ENCODE assay signal across 22 cellular contexts in the genomic region with DNA sequence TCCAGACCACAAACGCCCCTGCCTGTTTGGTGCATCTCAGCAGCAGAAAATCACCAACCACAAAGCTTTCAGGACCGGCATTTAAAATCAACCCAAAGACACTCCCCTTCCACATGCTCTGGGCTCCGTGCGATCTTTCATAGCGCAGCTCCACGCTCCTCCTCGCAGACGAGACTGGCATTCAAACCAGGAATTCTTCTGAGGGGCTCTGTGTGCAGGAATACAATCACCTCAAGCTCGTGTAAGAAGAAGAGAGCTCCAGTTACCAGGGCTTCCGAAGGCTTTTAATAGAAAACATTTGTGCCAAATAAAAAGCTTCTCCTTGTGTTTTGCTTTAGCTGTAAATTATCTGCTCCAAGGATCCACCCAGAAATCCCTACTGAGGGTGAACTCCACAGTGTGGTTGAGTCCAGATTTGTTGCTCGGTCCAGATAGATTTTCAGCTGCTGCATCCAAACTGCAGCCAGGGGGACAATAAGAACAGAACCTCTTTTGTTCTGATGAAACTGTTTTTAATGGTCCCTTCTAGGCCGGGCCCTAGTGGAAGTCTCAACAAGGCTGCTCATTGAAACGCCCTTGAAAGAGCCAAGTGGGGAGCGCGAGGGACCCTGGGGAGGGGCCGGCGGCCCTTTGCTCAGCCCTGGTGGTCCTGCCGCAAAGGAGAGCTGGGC. TPM values are rescaled to one million over a fixed set of nuclear protein-coding genes. Genes with fewer than 3 reads are reported as not detected.
A peak's percentile ranks its signal among the peaks of the same experiment; 100 is the strongest.
DNase-seq lines count a peak whose midpoint lies in the region; ATAC-seq and TF ChIP-seq lines count a peak whose summit lies in the region.
"Had no signal": no experiment of that assay in that cellular context is flagged by ENCODE, and none has a peak within 500 bp of the region (broad histone marks: within the 10 kb centered on the region; RNA-seq: fewer than 3 reads in every experiment).

No MANE protein-coding gene starts in this region.

- intact Hi-C loops in CD4-positive, alpha-beta memory T cell (cut with micrococcal nuclease) = no loop called here

- H3K36me3 ChIP-seq in BLaER1 (no peaks in the 10 kb centered on the region), SJCRH30 (no peaks in the 10 kb centered on the region), neural progenitor cell (no peaks in the 10 kb centered on the region)
- no peaks in the 10 kb centered on the region for H3K36me3 ChIP-seq in CD4-positive, alpha-beta memory T cell (ENCODE audit: insufficient read depth, low read length)
- H3K36me3 ChIP-seq: transverse colon had no signal

- H3K9ac ChIP-seq in BLaER1 (no peak overlapping the region), neural progenitor cell (no peak overlapping the region)

- H3K79me2 ChIP-seq in neural progenitor cell (ENCODE audit: low read depth) = no peaks in the 10 kb centered on the region

- peaks cover 37% of the 10 kb centered on the region for H3K4me1 ChIP-seq in BLaER1
- H3K4me1 ChIP-seq in SJCRH30 = peaks cover 23% of the 10 kb centered on the region; the same call in 1 of the 2 replicates
- H3K4me1 ChIP-seq in neural progenitor cell = peaks cover 58% of the 10 kb centered on the region
- no peaks in the 10 kb centered on the region for H3K4me1 ChIP-seq in CD4-positive, alpha-beta memory T cell (ENCODE audit: insufficient read depth, low read length)

- no peak overlapping the region for H3K27ac ChIP-seq in BLaER1
- no peak overlapping the region for H3K27ac ChIP-seq in SJCRH30
- H3K27ac ChIP-seq in neural progenitor cell = peak overlapping the region; percentile 39
- H3K27ac ChIP-seq in CD4-positive, alpha-beta memory T cell (ENCODE audit: low read depth, low read length) = no peak overlapping the region
- H3K27ac ChIP-seq: transverse colon had no signal

- CTCF ChIA-PET in WTC11 (lab: Charles Lee) = interaction anchor here (0.8 to 2.5 kb wide), 8 partner anchors 8 to 193 kb away, joined by 3 to 10 read pairs (median 6); partner anchors contain the start of gene SPO11
- CTCF ChIA-PET in CD4-positive, alpha-beta memory T cell (lab: Charles Lee; ENCODE audit: partially characterized antibody) = no interaction called here
- CTCF ChIA-PET in activated CD4-positive, alpha-beta memory T cell treated with anti-CD3 and anti-CD28 coated beads, Interleukin-2, amount 10 ng/mL, durations not matched to agents 7 days and 5 days (lab: Charles Lee) = no interaction called here

- H3K27me3 ChIP-seq in BLaER1 (no peaks in the 10 kb centered on the region), SJCRH30 (peaks cover 48% of the 10 kb centered on the region), neural progenitor cell (no peaks in the 10 kb centered on the region)
- peaks cover 5% of the 10 kb centered on the region for H3K27me3 ChIP-seq in CD4-positive, alpha-beta memory T cell (ENCODE audit: insufficient read depth, low read length)
- H3K27me3 ChIP-seq: transverse colon had no signal

- H3K9me3 Mint-ChIP-seq in neural progenitor cell (no peaks in the 10 kb centered on the region), WTC11 (no peaks in the 10 kb centered on the region)
- H3K9me3 Mint-ChIP-seq in CD4-positive, alpha-beta memory T cell = peaks cover 0 to 2% (median 0%) of the 10 kb centered on the region in 8 donors
- H3K9me3 Mint-ChIP-seq in activated CD4-positive, alpha-beta memory T cell treated with anti-CD3 and anti-CD28 coated beads, Interleukin-2, amount 10 ng/mL, durations not matched to agents 7 days and 5 days = no peaks in the 10 kb centered on the region
- H3K9me3 Mint-ChIP-seq: activated CD4-positive, alpha-beta T cell treated with anti-CD3 and anti-CD28 coated beads, Interleukin-2, amount 10 ng/mL, durations not matched to agents 24 days and 14 days; activated naive CD8-positive, alpha-beta T cell treated with anti-CD3 and anti-CD28 coated beads for 36 hours; activated T-cell treated with anti-CD3 and anti-CD28 coated beads, Interleukin-2, amount 50 U/mL, for 24 hours; naive B cell had no signal

- H3K4me3 ChIP-seq in BLaER1 (no peak overlapping the region), SJCRH30 (peak overlapping the region; percentile 4), neural progenitor cell (no peak overlapping the region)
- no peak overlapping the region for H3K4me3 ChIP-seq in CD4-positive, alpha-beta memory T cell (ENCODE audit: low read length in 2 of 2)
- H3K4me3 ChIP-seq: transverse colon had no signal

- H3F3A ChIP-seq in neural progenitor cell (ENCODE audit: low read depth) = peaks cover 38% of the 10 kb centered on the region

- peak overlapping the region; percentile 79 for H3K4me3 Mint-ChIP-seq in neural progenitor cell
- no peak overlapping the region for H3K4me3 Mint-ChIP-seq in WTC11
- H3K4me3 Mint-ChIP-seq in CD4-positive, alpha-beta memory T cell = no peak overlapping the region
- H3K4me3 Mint-ChIP-seq in activated CD4-positive, alpha-beta memory T cell treated with anti-CD3 and anti-CD28 coated beads, Interleukin-2, amount 10 ng/mL, durations not matched to agents 7 days and 5 days = no peak overlapping the region
- H3K4me3 Mint-ChIP-seq: activated CD4-positive, alpha-beta T cell treated with anti-CD3 and anti-CD28 coated beads, Interleukin-2, amount 10 ng/mL, durations not matched to agents 24 days and 14 days; activated naive CD8-positive, alpha-beta T cell treated with anti-CD3 and anti-CD28 coated beads for 36 hours; activated T-cell treated with anti-CD3 and anti-CD28 coated beads, Interleukin-2, amount 50 U/mL, for 24 hours had no signal

- H4K20me1 ChIP-seq in BLaER1 (no peaks in the 10 kb centered on the region), neural progenitor cell (ENCODE audit: low read depth) (no peaks in the 10 kb centered on the region)

- no peaks in the 10 kb centered on the region for H3K9me3 ChIP-seq in BLaER1
- H3K9me3 ChIP-seq in SJCRH30 (replicated peaks) = no peaks in the 10 kb centered on the region
- no peaks in the 10 kb centered on the region for H3K9me3 ChIP-seq in neural progenitor cell (ENCODE audit: low read depth)
- H3K9me3 ChIP-seq in CD4-positive, alpha-beta memory T cell (ENCODE audit: control insufficient read depth in 1 of 2, low read length in 2 of 2) = no peaks in the 10 kb centered on the region
- H3K9me3 ChIP-seq: transverse colon had no signal

- peak; percentile 59 to 77 for DNase-seq in SJCRH30
- DNase-seq in globus pallidus (ENCODE audit: low spot score) = peak; percentile 88
- DNase-seq in neural progenitor cell (ENCODE audit: low spot score) = peak; percentile 66
- DNase-seq in WTC11 (ENCODE audit: low spot score) = no peak
- DNase-seq in CD4-positive, alpha-beta memory T cell = no peak
- DNase-seq in activated CD4-positive, alpha-beta memory T cell treated with anti-CD3 and anti-CD28 coated beads, Interleukin-2, amount 10 ng/mL, durations not matched to agents 7 days and 5 days = no peak
- no peak for DNase-seq in HUDEP-2 (lab: John Stamatoyannopoulos, UW; ENCODE audit: unreplicated experiment in 76 of 76)
- DNase-seq: activated CD4-positive, alpha-beta T cell treated with anti-CD3 and anti-CD28 coated beads, Interleukin-2, amount 10 ng/mL, durations not matched to agents 24 days and 14 days; activated naive CD8-positive, alpha-beta T cell treated with anti-CD3 and anti-CD28 coated beads for 36 hours; activated T-cell treated with anti-CD3 and anti-CD28 coated beads, Interleukin-2, amount 50 U/mL, for 24 hours; cerebellar nuclear complex; IMR-90; naive B cell; NCI-H1048; NCI-H2171; T1000; transverse colon had no signal

- peak overlapping the region; percentile 52 for H3K4me2 ChIP-seq in BLaER1
- H3K4me2 ChIP-seq in neural progenitor cell = peak overlapping the region; percentile 46

- H3K27me3 Mint-ChIP-seq in neural progenitor cell (ENCODE audit: insufficient read depth, low read depth) (peaks cover 22% of the 10 kb centered on the region), WTC11 (ENCODE audit: low read depth) (no peaks in the 10 kb centered on the region; the same call in 1 of the 2 replicates)
- peaks cover 29 to 30% of the 10 kb centered on the region in 2 donors for H3K27me3 Mint-ChIP-seq in CD4-positive, alpha-beta memory T cell
- H3K27me3 Mint-ChIP-seq in activated CD4-positive, alpha-beta memory T cell treated with anti-CD3 and anti-CD28 coated beads, Interleukin-2, amount 10 ng/mL, durations not matched to agents 7 days and 5 days = peaks cover 37% of the 10 kb centered on the region

- POLR2A ChIA-PET in WTC11 (lab: Charles Lee) = interaction anchor here (1.5 kb wide), 1 partner anchor 10 kb away, joined by 5 read pairs; no protein-coding TSS in a partner anchor
- POLR2A ChIA-PET in CD4-positive, alpha-beta memory T cell (lab: Charles Lee; ENCODE audit: partially characterized antibody) = no interaction called here
- POLR2A ChIA-PET in activated CD4-positive, alpha-beta memory T cell treated with anti-CD3 and anti-CD28 coated beads, Interleukin-2, amount 10 ng/mL, durations not matched to agents 7 days and 5 days (lab: Charles Lee) = no interaction called here

- no peak; the same call in 1 of the 2 replicates for ATAC-seq in WTC11
- ATAC-seq: left lobe of liver, Right ventricle myocardium inferior had no signal

- peak overlapping the region; percentile 60 for H2AFZ ChIP-seq in neural progenitor cell (replicated peaks)

- H3K36me3 Mint-ChIP-seq in neural progenitor cell = no peaks in the 10 kb centered on the region
- no peaks in the 10 kb centered on the region for H3K36me3 Mint-ChIP-seq in WTC11
- no peaks in the 10 kb centered on the region for H3K36me3 Mint-ChIP-seq in CD4-positive, alpha-beta memory T cell
- no peaks in the 10 kb centered on the region for H3K36me3 Mint-ChIP-seq in activated CD4-positive, alpha-beta memory T cell treated with anti-CD3 and anti-CD28 coated beads, Interleukin-2, amount 10 ng/mL, durations not matched to agents 7 days and 5 days (ENCODE audit: low read depth)
- H3K36me3 Mint-ChIP-seq: activated naive CD8-positive, alpha-beta T cell treated with anti-CD3 and anti-CD28 coated beads for 36 hours; naive B cell had no signal

- H3K27ac Mint-ChIP-seq in neural progenitor cell (peak overlapping the region; percentile 99), WTC11 (no peak overlapping the region)
- peak overlapping the region in 1 of 7 donors; percentile 44 for H3K27ac Mint-ChIP-seq in CD4-positive, alpha-beta memory T cell
- H3K27ac Mint-ChIP-seq in activated CD4-positive, alpha-beta memory T cell treated with anti-CD3 and anti-CD28 coated beads, Interleukin-2, amount 10 ng/mL, durations not matched to agents 7 days and 5 days = no peak overlapping the region
- H3K27ac Mint-ChIP-seq: activated CD4-positive, alpha-beta T cell treated with anti-CD3 and anti-CD28 coated beads, Interleukin-2, amount 10 ng/mL, durations not matched to agents 24 days and 14 days; activated naive CD8-positive, alpha-beta T cell treated with anti-CD3 and anti-CD28 coated beads for 36 hours; activated T-cell treated with anti-CD3 and anti-CD28 coated beads, Interleukin-2, amount 50 U/mL, for 24 hours; naive B cell had no signal

- TF ChIP-seq CTCF in neural progenitor cell (IDR thresholded peaks at IDR 0.05) (peak; percentile 17), WTC11 (IDR thresholded peaks at IDR 0.05) (no peak)

- peaks cover 86% of the 10 kb centered on the region for H3K4me1 Mint-ChIP-seq in neural progenitor cell
- peaks cover 27% of the 10 kb centered on the region for H3K4me1 Mint-ChIP-seq in WTC11
- no peaks in the 10 kb centered on the region for H3K4me1 Mint-ChIP-seq in CD4-positive, alpha-beta memory T cell
- no peaks in the 10 kb centered on the region for H3K4me1 Mint-ChIP-seq in activated CD4-positive, alpha-beta memory T cell treated with anti-CD3 and anti-CD28 coated beads, Interleukin-2, amount 10 ng/mL, durations not matched to agents 7 days and 5 days
- H3K4me1 Mint-ChIP-seq: activated naive CD8-positive, alpha-beta T cell treated with anti-CD3 and anti-CD28 coated beads for 36 hours; naive B cell had no signal

RNA-seq across cellular contexts. Expression of gene BMP7, which starts 16.4 kb away (rescaled TPM):
- total RNA-seq in SJCRH30 (2014; rRNA removed; shearing (Covaris generic)) = 14.6 and 15.6 TPM in 2 replicates
- 11.2 and 31.1 TPM in 2 replicates for total RNA-seq in neural progenitor cell (ENCODE audit: low replicate concordance)
- total RNA-seq in WTC11 (2021) = 39.1 to 40.7 TPM (median 40.0 TPM) in 3 replicates
- not detected for total RNA-seq in CD4-positive, alpha-beta memory T cell
- polyA plus RNA-seq in CD4-positive, alpha-beta memory T cell = not detected
- total RNA-seq in activated CD4-positive, alpha-beta memory T cell treated with anti-CD3 and anti-CD28 coated beads, Interleukin-2, amount 10 ng/mL, durations not matched to agents 7 days and 5 days = not detected
- total RNA-seq: activated naive CD8-positive, alpha-beta T cell treated with anti-CD3 and anti-CD28 coated beads for 36 hours; endothelial cell of umbilical vein; IMR-90 had no signal
- polyA plus RNA-seq: endothelial cell of umbilical vein, IMR-90 had no signal

RNA-seq across cellular contexts. Expression of gene SPO11, which starts 46.8 kb away (rescaled TPM):
- total RNA-seq in SJCRH30 (2014; rRNA removed; shearing (Covaris generic)) = not detected in 2 replicates
- not detected in 2 replicates for total RNA-seq in neural progenitor cell (ENCODE audit: low replicate concordance)
- not detected in 3 replicates for total RNA-seq in WTC11 (2021)
- not detected for total RNA-seq in CD4-positive, alpha-beta memory T cell
- not detected for polyA plus RNA-seq in CD4-positive, alpha-beta memory T cell
- total RNA-seq in activated CD4-positive, alpha-beta memory T cell treated with anti-CD3 and anti-CD28 coated beads, Interleukin-2, amount 10 ng/mL, durations not matched to agents 7 days and 5 days = not detected
- total RNA-seq: A673; activated CD4-positive, alpha-beta T cell treated with anti-CD3 and anti-CD28 coated beads, Interleukin-2, amount 10 ng/mL, durations not matched to agents 24 days and 14 days; activated naive CD8-positive, alpha-beta T cell treated with anti-CD3 and anti-CD28 coated beads for 36 hours; endothelial cell of umbilical vein; IMR-90; left lobe of liver; Right ventricle myocardium inferior; transverse colon had no signal
- polyA plus RNA-seq: endothelial cell of umbilical vein, IMR-90 had no signal

Comparison
In these comparisons a context has a peak if more than half of its experiments do, and no peak if none do; other contexts are left out.
1. DNase-seq: peak in SJCRH30 (2 of 2), globus pallidus (single experiment) and neural progenitor cell (single experiment); none in WTC11 (single experiment), CD4-positive, alpha-beta memory T cell (0 of 5), activated CD4-positive, alpha-beta memory T cell treated with anti-CD3 and anti-CD28 coated beads, Interleukin-2, amount 10 ng/mL, durations not matched to agents 7 days and 5 days (single experiment) and HUDEP-2 (0 of 76).
2. RNA of gene BMP7, which starts 16.4 kb away (total RNA-seq): 39.1 to 40.7 TPM in WTC11, 14.6 to 15.6 TPM in SJCRH30 and 11.2 to 31.1 TPM in neural progenitor cell; not detected in CD4-positive, alpha-beta memory T cell and not detected in activated CD4-positive, alpha-beta memory T cell treated with anti-CD3 and anti-CD28 coated beads, Interleukin-2, amount 10 ng/mL, durations not matched to agents 7 days and 5 days; every median in the first group is over 10 times any median in the second.